8 cellular contexts compared by ENCODE assay signal in genomic region chr14:22319526-22320352, GRCh38.
DNase-seq lines count a peak whose midpoint lies in the region; ATAC-seq and TF ChIP-seq lines count a peak whose summit lies in the region.

No MANE protein-coding gene starts in this region.

- no peak for DNase-seq in activated T-cell treated with anti-CD3 and anti-CD28 coated beads, Interleukin-2, amount 50 U/mL, for 24 hours
- DNase-seq in activated T-cell treated with anti-CD3 and anti-CD28 coated beads for 4 hours (no peak), HL-60 (ENCODE audit: low read depth in 1 of 2, low spot score in 1 of 2) (peak in 1 of 2 experiments; percentile 55), RWPE1 (ENCODE audit: low spot score) (peak; percentile 20), cerebellum (ENCODE audit: low spot score) (peak; percentile 12), left kidney (ENCODE audit: low read depth, low spot score) (peak; percentile 89), upper lobe of left lung (peak in 1 of 2 donors; percentile 72)
- DNase-seq in stimulated activated effector memory CD8-positive, alpha-beta T cell treated with anti-CD3 and anti-CD28 coated beads, Interleukin-12 subunit alpha, Interleukin-12 subunit beta, amount 100 ng/mL, for 72 hours (ENCODE audit: low spot score in 2 of 2) = no peak

- no peaks in the 10 kb centered on the region for H3K9me3 ChIP-seq in upper lobe of left lung

- TF ChIP-seq EP300 in upper lobe of left lung (IDR thresholded peaks at IDR 0.05) = no peak

- H3K36me3 ChIP-seq in upper lobe of left lung = no peaks in the 10 kb centered on the region

- 24 to 31% methylated on average over 4 of the region's 4 CpGs for WGBS in upper lobe of left lung, 2 donors

- H3K27me3 Mint-ChIP-seq in activated T-cell treated with anti-CD3 and anti-CD28 coated beads, Interleukin-2, amount 50 U/mL, for 24 hours = no peaks in the 10 kb centered on the region

- no peak for TF ChIP-seq POLR2A in upper lobe of left lung (IDR thresholded peaks at IDR 0.05)

- no peaks in the 10 kb centered on the region for H3K4me1 Mint-ChIP-seq in activated T-cell treated with anti-CD3 and anti-CD28 coated beads, Interleukin-2, amount 50 U/mL, for 24 hours (ENCODE audit: low read depth)
- H3K4me1 Mint-ChIP-seq in stimulated activated effector memory CD8-positive, alpha-beta T cell treated with anti-CD3 and anti-CD28 coated beads, Interleukin-12 subunit alpha, Interleukin-12 subunit beta, amount 100 ng/mL, for 72 hours = no peaks in the 10 kb centered on the region

- H3K4me3 Mint-ChIP-seq in activated T-cell treated with anti-CD3 and anti-CD28 coated beads, Interleukin-2, amount 50 U/mL, for 24 hours = peak overlapping the region; percentile 67
- no peak overlapping the region for H3K4me3 Mint-ChIP-seq in stimulated activated effector memory CD8-positive, alpha-beta T cell treated with anti-CD3 and anti-CD28 coated beads, Interleukin-12 subunit alpha, Interleukin-12 subunit beta, amount 100 ng/mL, for 72 hours

- POLR2A ChIA-PET in RWPE1 (lab: Yijun Ruan, JAX; ENCODE audit: low non-redundant PET) = no interaction called here

- H3K27ac ChIP-seq in HL-60 (replicated peaks) = no peak overlapping the region
- H3K27ac ChIP-seq in RWPE1 = no peak overlapping the region
- H3K27ac ChIP-seq in upper lobe of left lung = no peak overlapping the region

- CTCF ChIA-PET in RWPE1 (lab: Yijun Ruan, JAX) = interaction anchor here (0.6 to 2.7 kb wide), 18 partner anchors 13 to 316 kb away, joined by 3 to 42 read pairs (median 4); no protein-coding TSS in a partner anchor

- H3K27me3 ChIP-seq in HL-60 (ENCODE audit: insufficient read depth, poor library complexity, severe bottlenecking) = no peaks in the 10 kb centered on the region
- no peaks in the 10 kb centered on the region for H3K27me3 ChIP-seq in upper lobe of left lung

- no peak overlapping the region for H3K27ac Mint-ChIP-seq in activated T-cell treated with anti-CD3 and anti-CD28 coated beads, Interleukin-2, amount 50 U/mL, for 24 hours
- H3K27ac Mint-ChIP-seq in stimulated activated effector memory CD8-positive, alpha-beta T cell treated with anti-CD3 and anti-CD28 coated beads, Interleukin-12 subunit alpha, Interleukin-12 subunit beta, amount 100 ng/mL, for 72 hours = no peak overlapping the region

- H3K4me1 ChIP-seq in upper lobe of left lung = peaks cover 0 to 4% (median 0%) of the 10 kb centered on the region in 4 donors

- no peaks in the 10 kb centered on the region for H3K9me3 Mint-ChIP-seq in activated T-cell treated with anti-CD3 and anti-CD28 coated beads, Interleukin-2, amount 50 U/mL, for 24 hours
- H3K9me3 Mint-ChIP-seq in stimulated activated effector memory CD8-positive, alpha-beta T cell treated with anti-CD3 and anti-CD28 coated beads, Interleukin-12 subunit alpha, Interleukin-12 subunit beta, amount 100 ng/mL, for 72 hours = no peaks in the 10 kb centered on the region

- TF ChIP-seq CTCF in HL-60 (IDR thresholded peaks at IDR 0.05; ENCODE audit: insufficient read depth, low read length) (peak; percentile 85), RWPE1 (conservative IDR thresholded peaks at IDR 0.05; ENCODE audit: low read depth) (peak; percentile 78), upper lobe of left lung (IDR thresholded peaks at IDR 0.05) (peak in 5 of 6 experiments; percentile 29 to 70 (median 67))

- H3K36me3 Mint-ChIP-seq in activated T-cell treated with anti-CD3 and anti-CD28 coated beads, Interleukin-2, amount 50 U/mL, for 24 hours (ENCODE audit: low read depth) = no peaks in the 10 kb centered on the region
- no peaks in the 10 kb centered on the region for H3K36me3 Mint-ChIP-seq in stimulated activated effector memory CD8-positive, alpha-beta T cell treated with anti-CD3 and anti-CD28 coated beads, Interleukin-12 subunit alpha, Interleukin-12 subunit beta, amount 100 ng/mL, for 72 hours

- no peak overlapping the region for H3K4me3 ChIP-seq in HL-60 (replicated peaks; ENCODE audit: insufficient read depth, low read length)
- H3K4me3 ChIP-seq in upper lobe of left lung = no peak overlapping the region

- peak in 1 of 2 donors; percentile 88 for ATAC-seq in upper lobe of left lung (ENCODE audit: low FRiP score in 2 of 2)
- ATAC-seq in stimulated activated effector memory CD8-positive, alpha-beta T cell treated with anti-CD3 and anti-CD28 coated beads, Interleukin-12 subunit alpha, Interleukin-12 subunit beta, amount 100 ng/mL, for 72 hours = no peak

Comparison
In these comparisons a context has a peak if more than half of its experiments do, and no peak if none do; other contexts are left out.
1. DNase-seq: peak in RWPE1 (single experiment), cerebellum (single experiment) and left kidney (single experiment); none in activated T-cell treated with anti-CD3 and anti-CD28 coated beads, Interleukin-2, amount 50 U/mL, for 24 hours (single experiment), activated T-cell treated with anti-CD3 and anti-CD28 coated beads for 4 hours (single experiment) and stimulated activated effector memory CD8-positive, alpha-beta T cell treated with anti-CD3 and anti-CD28 coated beads, Interleukin-12 subunit alpha, Interleukin-12 subunit beta, amount 100 ng/mL, for 72 hours (0 of 2).
2. Peak in every context shown above with its lines, with median percentiles within 50 percentile points of each other: CTCF ChIP-seq.